Comparison of ENCODE assay signal across 9 cellular contexts in genomic region chr10:114043532-114044250, GRCh38. TPM values are rescaled to one million over a fixed set of nuclear protein-coding genes. Genes with fewer than 3 reads are reported as not detected.
DNase-seq lines count a peak whose midpoint lies in the region; ATAC-seq and TF ChIP-seq lines count a peak whose summit lies in the region.
"Had no signal": no experiment of that assay in that cellular context is flagged by ENCODE, and none has a peak within 500 bp of the region (broad histone marks: within the 10 kb centered on the region; RNA-seq: fewer than 3 reads in every experiment).

Gene ADRB1 (plus strand): TSS chr10:114043866. CDS start chr10:114044133, 267 bp downstream.

- under 1% methylated on average over 22 of the region's 91 CpGs for WGBS in smooth muscle cell (ENCODE audit: low lambda C conversion rate)

- no peaks in the 10 kb centered on the region for H3F3A ChIP-seq in SU-DHL-6 (ENCODE audit: insufficient read depth)
- H3F3A ChIP-seq in smooth muscle cell (ENCODE audit: low read depth) = no peaks in the 10 kb centered on the region

- POLR2A ChIA-PET in CD4-positive, alpha-beta T cell (lab: Charles Lee) = interaction anchor here (0.7 kb wide), 1 partner anchor 82 kb away, joined by 3 read pairs; no protein-coding TSS in a partner anchor

- H4K20me1 ChIP-seq in SU-DHL-6 (ENCODE audit: low read depth, low read length) (no peaks in the 10 kb centered on the region), smooth muscle cell (ENCODE audit: low read depth) (no peaks in the 10 kb centered on the region)

- peak within 1 kb of the TSS; percentile 78 for H3K4me3 Mint-ChIP-seq in CD4-positive, alpha-beta T cell
- peak within 1 kb of the TSS; percentile 74 for H3K4me3 Mint-ChIP-seq in central memory CD8-positive, alpha-beta T cell

- H3K79me2 ChIP-seq in SU-DHL-6 (ENCODE audit: insufficient read depth, low read length) (no peaks in the 10 kb centered on the region), smooth muscle cell (ENCODE audit: low read depth) (no peaks in the 10 kb centered on the region)

- H3K36me3 Mint-ChIP-seq in CD4-positive, alpha-beta T cell (ENCODE audit: low read depth) = no peaks in the 10 kb centered on the region
- peaks cover 7% of the 10 kb centered on the region for H3K36me3 Mint-ChIP-seq in central memory CD8-positive, alpha-beta T cell (ENCODE audit: insufficient read depth)

- TF ChIP-seq CTCF in CD4-positive, alpha-beta T cell (IDR thresholded peaks at IDR 0.05) = no peak
- TF ChIP-seq CTCF in SU-DHL-6 (IDR thresholded peaks at IDR 0.05; ENCODE audit: insufficient read depth, low read length, poor library complexity, severe bottlenecking) (no peak), kidney epithelial cell (IDR thresholded peaks at IDR 0.05; ENCODE audit: insufficient read depth, low read length, poor library complexity, severe bottlenecking) (no peak), smooth muscle cell (IDR thresholded peaks at IDR 0.05; ENCODE audit: borderline replicate concordance, insufficient read depth, poor library complexity, severe bottlenecking) (no peak)

- H3K27me3 ChIP-seq in CD4-positive, alpha-beta T cell (ENCODE audit: control insufficient read depth, insufficient read depth, low read length) = peaks cover 62% of the 10 kb centered on the region
- no peaks in the 10 kb centered on the region for H3K27me3 ChIP-seq in SU-DHL-6 (ENCODE audit: low read length)
- peaks cover 35% of the 10 kb centered on the region for H3K27me3 ChIP-seq in kidney epithelial cell (ENCODE audit: control insufficient read depth, insufficient read depth, low read length)
- H3K27me3 ChIP-seq in smooth muscle cell (ENCODE audit: low read depth) = peaks cover 98% of the 10 kb centered on the region

- H3K9ac ChIP-seq in SU-DHL-6 (ENCODE audit: low read length) = no peak within 1 kb of the TSS
- no peak within 1 kb of the TSS for H3K9ac ChIP-seq in smooth muscle cell (ENCODE audit: low read depth)

- H3K4me1 Mint-ChIP-seq in CD4-positive, alpha-beta T cell (ENCODE audit: low read depth) = peaks cover 7% of the 10 kb centered on the region
- H3K4me1 Mint-ChIP-seq in central memory CD8-positive, alpha-beta T cell = peaks cover 19% of the 10 kb centered on the region

- H2AFZ ChIP-seq in SU-DHL-6 (ENCODE audit: low read depth, low read length, severe bottlenecking) (peak within 1 kb of the TSS; percentile 54), smooth muscle cell (ENCODE audit: low read depth) (no peak within 1 kb of the TSS)

- peaks cover 7% of the 10 kb centered on the region for H3K4me1 ChIP-seq in smooth muscle cell (ENCODE audit: low read depth)

- H3K9me2 ChIP-seq in SU-DHL-6 (replicated peaks; ENCODE audit: insufficient read depth, low read length) = no peaks in the 10 kb centered on the region

- no peaks in the 10 kb centered on the region for H3K9me3 Mint-ChIP-seq in CD4-positive, alpha-beta T cell
- H3K9me3 Mint-ChIP-seq in central memory CD8-positive, alpha-beta T cell = no peaks in the 10 kb centered on the region

- H3K4me3 ChIP-seq in SU-DHL-6 (ENCODE audit: insufficient read depth, low read length, poor library complexity, severe bottlenecking) (no peak within 1 kb of the TSS), kidney epithelial cell (ENCODE audit: low read depth, low read length) (peak within 1 kb of the TSS; percentile 45), smooth muscle cell (peak within 1 kb of the TSS; percentile 46)

- ATAC-seq in CD4-positive, alpha-beta T cell (ENCODE audit: poor library complexity) = peak; percentile 39
- peak; percentile 40 for ATAC-seq in GM19397 (IDR thresholded peaks at IDR 0.05; ENCODE audit: unreplicated experiment)
- ATAC-seq in central memory CD8-positive, alpha-beta T cell (replicated peaks; ENCODE audit: extremely low read depth, poor library complexity, severe bottlenecking) = peak; percentile 45

- no peaks in the 10 kb centered on the region for H3K9me3 ChIP-seq in CD4-positive, alpha-beta T cell (ENCODE audit: control insufficient read depth, low read length)
- H3K9me3 ChIP-seq in SU-DHL-6 (ENCODE audit: insufficient read depth, low read length) (no peaks in the 10 kb centered on the region), smooth muscle cell (replicated peaks; ENCODE audit: low read depth) (no peaks in the 10 kb centered on the region)

- H3K27ac ChIP-seq in CD4-positive, alpha-beta T cell (ENCODE audit: low read depth, low read length) = no peak within 1 kb of the TSS
- H3K27ac ChIP-seq in SU-DHL-6 (ENCODE audit: low read depth, low read length) (no peak within 1 kb of the TSS), smooth muscle cell (ENCODE audit: low read depth) (no peak within 1 kb of the TSS)

- H3K4me2 ChIP-seq in SU-DHL-6 (ENCODE audit: low read depth, low read length, poor library complexity, severe bottlenecking) = peak within 1 kb of the TSS; percentile 12
- H3K4me2 ChIP-seq in smooth muscle cell = peak within 1 kb of the TSS; percentile 84

- no peak within 1 kb of the TSS for H3K27ac Mint-ChIP-seq in CD4-positive, alpha-beta T cell
- H3K27ac Mint-ChIP-seq in central memory CD8-positive, alpha-beta T cell (ENCODE audit: low read depth) = no peak within 1 kb of the TSS

- DNase-seq in CD4-positive, alpha-beta T cell = peak in 4 of 10 experiments; percentile 7 to 35 (median 8)
- DNase-seq in Kasumi-1 (lab: John Stamatoyannopoulos, UW) (peak; percentile 83 to 84), kidney epithelial cell (ENCODE audit: low read depth) (no peak), smooth muscle cell (lab: John Stamatoyannopoulos, UW; ENCODE audit: unreplicated experiment) (no peak), NCI-H2107 treated with DMSO at 0.1 percent for 48 hours (lab: John Stamatoyannopoulos, UW; ENCODE audit: unreplicated experiment) (no peak)
- DNase-seq in central memory CD8-positive, alpha-beta T cell (ENCODE audit: low spot score in 2 of 2) = no peak

- intact Hi-C loops in CD4-positive, alpha-beta T cell (cut with DNase I, micrococcal nuclease) = loop anchor here in 1 of 2 experiments (5.0 kb wide), 1 partner anchor 81 kb away; no protein-coding TSS in a partner anchor

- peaks cover 72% of the 10 kb centered on the region for H3K27me3 Mint-ChIP-seq in CD4-positive, alpha-beta T cell
- H3K27me3 Mint-ChIP-seq in central memory CD8-positive, alpha-beta T cell = peaks cover 90% of the 10 kb centered on the region

- CTCF ChIA-PET in CD4-positive, alpha-beta T cell (lab: Charles Lee) = no interaction called here

- no peaks in the 10 kb centered on the region for H3K36me3 ChIP-seq in SU-DHL-6 (ENCODE audit: low read length)
- H3K36me3 ChIP-seq in kidney epithelial cell (ENCODE audit: control insufficient read depth, insufficient read depth, low read length) = no peaks in the 10 kb centered on the region
- H3K36me3 ChIP-seq in smooth muscle cell (ENCODE audit: low read depth) = no peaks in the 10 kb centered on the region

RNA-seq across cellular contexts. Expression of gene ADRB1, which starts in this region (rescaled TPM):
- total RNA-seq in CD4-positive, alpha-beta T cell = under 1 TPM; 0.08 to 0.11 TPM
- total RNA-seq in kidney epithelial cell = 0.04 and 0.21 TPM in 2 replicates
- not detected in 2 replicates for total RNA-seq in smooth muscle cell
- polyA plus RNA-seq in smooth muscle cell = not detected in 2 replicates
- total RNA-seq: RPMI7951 had no signal

Comparison
In these comparisons a context has a peak if more than half of its experiments do, and no peak if none do; other contexts are left out.
1. Peak in ATAC-seq in CD4-positive, alpha-beta T cell; RNA of the gene not detected or under 1 TPM.
2. DNase-seq: peak in Kasumi-1 (2 of 2); none in central memory CD8-positive, alpha-beta T cell (0 of 2), kidney epithelial cell (single experiment), smooth muscle cell (single experiment) and NCI-H2107 treated with DMSO at 0.1 percent for 48 hours (single experiment).
3. Peak in every context shown above with its lines, with median percentiles within 50 percentile points of each other: ATAC-seq.